ENCODE assay signal across 8 cellular contexts in genomic region chr9:127971357-127972315, GRCh38. TPM values are rescaled to one million over a fixed set of nuclear protein-coding genes. Genes with fewer than 3 reads are reported as not detected.
DNase-seq lines count a peak whose midpoint lies in the region; ATAC-seq and TF ChIP-seq lines count a peak whose summit lies in the region.

No MANE protein-coding gene starts in this region.

- H2AFZ ChIP-seq in KMS-11 (ENCODE audit: low read depth) = no peak overlapping the region

- POLR2A ChIA-PET in naive thymus-derived CD4-positive, alpha-beta T cell (lab: Charles Lee) = interaction anchor here (0.6 to 61.3 kb wide), 6 partner anchors 4 to 100 kb away, joined by 3 to 1719 read pairs (median 758); partner anchors contain the start of genes DPM2, EEIG1 and SLC25A25

- no peaks in the 10 kb centered on the region for H3K27me3 ChIP-seq in DOHH2 (ENCODE audit: control insufficient read depth, low read length)
- no peaks in the 10 kb centered on the region for H3K27me3 ChIP-seq in KMS-11 (ENCODE audit: insufficient read depth, low read depth)
- H3K27me3 ChIP-seq in body of pancreas = no peaks in the 10 kb centered on the region
- H3K27me3 ChIP-seq in naive thymus-derived CD4-positive, alpha-beta T cell (ENCODE audit: control insufficient read depth in 2 of 2, insufficient read depth in 2 of 2, low read length in 2 of 2) = no peaks in the 10 kb centered on the region

- H3F3A ChIP-seq in DOHH2 (ENCODE audit: control insufficient read depth, insufficient read depth) = peaks cover 10% of the 10 kb centered on the region

- in situ Hi-C loops in G401 (cut with HindIII; ENCODE audit: low sequenced_read_pairs) = no loop called here

- H3K27ac Mint-ChIP-seq in naive thymus-derived CD4-positive, alpha-beta T cell = peak overlapping the region; percentile 93 to 99 (median 97)

- peak in 2 of 4 donors; percentile 32 to 37 for DNase-seq in body of pancreas
- DNase-seq in naive thymus-derived CD4-positive, alpha-beta T cell = peak in 3 of 9 donors; percentile 12 to 39 (median 27)
- DNase-seq in G401 (ENCODE audit: low spot score) = no peak
- no peak for DNase-seq in stimulated activated CD4-positive, alpha-beta T cell treated with anti-CD3 and anti-CD28 coated beads, Interleukin-4, amount 100 ng/mL, for 1 hour

- no peak for ATAC-seq in body of pancreas
- peak; percentile 37 for ATAC-seq in naive thymus-derived CD4-positive, alpha-beta T cell
- ATAC-seq in GM18873 (IDR thresholded peaks at IDR 0.05; ENCODE audit: low FRiP score, unreplicated experiment) = no peak
- ATAC-seq in GM19463 (IDR thresholded peaks at IDR 0.05; ENCODE audit: unreplicated experiment) = no peak

- peaks cover 4 to 70% (median 38%) of the 10 kb centered on the region in 5 donors for H3K36me3 Mint-ChIP-seq in naive thymus-derived CD4-positive, alpha-beta T cell

- no peak for TF ChIP-seq CTCF in DOHH2 (IDR thresholded peaks at IDR 0.05; ENCODE audit: low read depth, low read length, poor library complexity, severe bottlenecking)
- no peak for TF ChIP-seq CTCF in KMS-11 (conservative IDR thresholded peaks at IDR 0.05; ENCODE audit: low read depth, low read length)
- no peak for TF ChIP-seq CTCF in body of pancreas (IDR thresholded peaks at IDR 0.05)

- no peaks in the 10 kb centered on the region for H3K9me2 ChIP-seq in DOHH2 (replicated peaks; ENCODE audit: control insufficient read depth, low read length)

- CTCF ChIA-PET in naive thymus-derived CD4-positive, alpha-beta T cell (lab: Charles Lee) = interaction anchor here (0.6 to 16.4 kb wide), 6 partner anchors 10 to 57 kb away, joined by 3 to 262 read pairs (median 6); no protein-coding TSS in a partner anchor

- TF ChIP-seq POLR2A in body of pancreas (IDR thresholded peaks at IDR 0.05) = no peak

- peak overlapping the region; percentile 89 to 99 (median 96) for H3K4me3 Mint-ChIP-seq in naive thymus-derived CD4-positive, alpha-beta T cell

- H3K27ac ChIP-seq in DOHH2 (ENCODE audit: low read depth, low read length) = peak overlapping the region; percentile 83
- H3K27ac ChIP-seq in KMS-11 = peak overlapping the region; percentile 82
- peak overlapping the region in 3 of 4 donors; percentile 83 to 97 (median 94) for H3K27ac ChIP-seq in body of pancreas
- H3K27ac ChIP-seq in naive thymus-derived CD4-positive, alpha-beta T cell (ENCODE audit: low read depth, low read length) = peak overlapping the region; percentile 84

- H3K36me3 ChIP-seq in DOHH2 (ENCODE audit: control insufficient read depth, low read length) (peaks cover 86% of the 10 kb centered on the region), KMS-11 (ENCODE audit: insufficient read depth) (no peaks in the 10 kb centered on the region), body of pancreas (replicated peaks in 1 of 2; ENCODE audit: insufficient read depth in 1 of 2, low read depth in 2 of 2) (no peaks in the 10 kb centered on the region)
- H3K36me3 ChIP-seq in naive thymus-derived CD4-positive, alpha-beta T cell (ENCODE audit: control insufficient read depth in 2 of 3, insufficient read depth in 3 of 3, low read length in 3 of 3) = peaks cover 0 to 46% (median 0%) of the 10 kb centered on the region in 3 experiments

- H3K4me3 ChIP-seq in DOHH2 (ENCODE audit: low read length) = peak overlapping the region; percentile 95
- H3K4me3 ChIP-seq in KMS-11 (IDR thresholded peaks at IDR 0.05; ENCODE audit: insufficient read depth, low read depth, low read length) = no peak overlapping the region
- no peak overlapping the region for H3K4me3 ChIP-seq in body of pancreas
- H3K4me3 ChIP-seq in naive thymus-derived CD4-positive, alpha-beta T cell (ENCODE audit: low read length) = peak overlapping the region; percentile 93

- H3K9ac ChIP-seq in KMS-11 = peak overlapping the region; percentile 44; the same call in 1 of the 2 replicates

- 42 to 60% methylated on average over 2 to 22 of the region's 22 CpGs for WGBS in body of pancreas, 2 donors

- no peaks in the 10 kb centered on the region for H3K9me3 Mint-ChIP-seq in naive thymus-derived CD4-positive, alpha-beta T cell

- H3K9me3 ChIP-seq in DOHH2 (ENCODE audit: control insufficient read depth, insufficient read depth, low read length) (no peaks in the 10 kb centered on the region), body of pancreas (no peaks in the 10 kb centered on the region)
- H3K9me3 ChIP-seq in naive thymus-derived CD4-positive, alpha-beta T cell (ENCODE audit: control insufficient read depth in 2 of 3, low read length in 3 of 3) = no peaks in the 10 kb centered on the region

- peaks cover 77% of the 10 kb centered on the region for H4K20me1 ChIP-seq in DOHH2 (ENCODE audit: control insufficient read depth, insufficient read depth, low read depth, low read length)
- no peaks in the 10 kb centered on the region for H4K20me1 ChIP-seq in KMS-11 (ENCODE audit: insufficient read depth)

- H3K4me1 ChIP-seq in DOHH2 (ENCODE audit: control insufficient read depth, low read length) = peaks cover 100% of the 10 kb centered on the region
- peaks cover 93% of the 10 kb centered on the region for H3K4me1 ChIP-seq in KMS-11 (ENCODE audit: low read depth, poor library complexity, severe bottlenecking)
- peaks cover 99% of the 10 kb centered on the region for H3K4me1 ChIP-seq in body of pancreas
- H3K4me1 ChIP-seq in naive thymus-derived CD4-positive, alpha-beta T cell (ENCODE audit: control insufficient read depth in 2 of 2, insufficient read depth in 2 of 2, low read length in 2 of 2) = peaks cover 52 to 96% of the 10 kb centered on the region in 2 donors

- H3K79me2 ChIP-seq in DOHH2 (ENCODE audit: control insufficient read depth, low read length) (peaks cover 100% of the 10 kb centered on the region), KMS-11 (ENCODE audit: insufficient read depth, low read depth) (peaks cover 73% of the 10 kb centered on the region)

- H3K4me2 ChIP-seq in DOHH2 (ENCODE audit: low read length) (peak overlapping the region; percentile 92), KMS-11 (peak overlapping the region; percentile 88)

- intact Hi-C loops in body of pancreas (cut with DNase I) = no loop called here
- intact Hi-C loops in naive thymus-derived CD4-positive, alpha-beta T cell (cut with micrococcal nuclease) = loop anchor here (1.0 to 5.0 kb wide), 6 partner anchors 10 to 157 kb away; no protein-coding TSS in a partner anchor

- no peaks in the 10 kb centered on the region for H3K27me3 Mint-ChIP-seq in naive thymus-derived CD4-positive, alpha-beta T cell

- H3K4me1 Mint-ChIP-seq in naive thymus-derived CD4-positive, alpha-beta T cell = peaks cover 76 to 96% (median 88%) of the 10 kb centered on the region in 7 donors

RNA-seq across cellular contexts. Expression of gene EEIG1, which starts 9.2 kb away (rescaled TPM):
- 10 to 100 TPM; 41.9 to 42.0 TPM for total RNA-seq in body of pancreas
- 100 to 1,000 TPM; 252 to 664 (median 347) TPM for total RNA-seq in naive thymus-derived CD4-positive, alpha-beta T cell
- 100 to 1,000 TPM; 124 to 297 TPM for polyA plus RNA-seq in naive thymus-derived CD4-positive, alpha-beta T cell
- total RNA-seq in G401 (2014; rRNA removed; shearing (Covaris generic)) = 12.4 and 18.6 TPM in 2 replicates

RNA-seq across cellular contexts. Expression of gene DPM2, which starts 34.0 kb away (rescaled TPM):
- total RNA-seq in body of pancreas = 10 to 100 TPM; 23.3 to 39.9 TPM
- 10 to 100 TPM; 29.1 to 84.4 (median 56.8) TPM for total RNA-seq in naive thymus-derived CD4-positive, alpha-beta T cell
- polyA plus RNA-seq in naive thymus-derived CD4-positive, alpha-beta T cell = 10 to 100 TPM; 29.3 to 39.5 TPM
- total RNA-seq in G401 (2014; rRNA removed; shearing (Covaris generic)) = 17.1 and 39.0 TPM in 2 replicates

RNA-seq across cellular contexts. Expression of gene PIP5KL1, which starts 41.1 kb away (rescaled TPM):
- total RNA-seq in body of pancreas = 1 to 10 TPM; 1.3 to 2.6 TPM
- total RNA-seq in naive thymus-derived CD4-positive, alpha-beta T cell = 1 to 10 TPM; 1.4 to 2.9 (median 2.1) TPM
- polyA plus RNA-seq in naive thymus-derived CD4-positive, alpha-beta T cell = under 1 TPM in 1 of 2 donors, not detected in 1; 0.17 TPM
- total RNA-seq in G401 (2014; rRNA removed; shearing (Covaris generic)) = 0.68 and 23.4 TPM in 2 replicates

RNA-seq across cellular contexts. Expression of gene ST6GALNAC4, which starts 54.8 kb away (rescaled TPM):
- total RNA-seq in body of pancreas = 10 to 100 TPM; 36.6 to 63.8 TPM
- total RNA-seq in naive thymus-derived CD4-positive, alpha-beta T cell = 10 to 100 TPM; 28.0 to 51.0 (median 36.1) TPM
- polyA plus RNA-seq in naive thymus-derived CD4-positive, alpha-beta T cell = 10 to 100 TPM; 20.0 to 21.7 TPM
- total RNA-seq in G401 (2014; rRNA removed; shearing (Covaris generic)) = 31.9 and 32.8 TPM in 2 replicates

Comparison
In these comparisons a context has a peak if more than half of its experiments do, and no peak if none do; other contexts are left out.
1. H3K4me3 ChIP-seq: peak in DOHH2 (single experiment) and naive thymus-derived CD4-positive, alpha-beta T cell (single experiment); none in KMS-11 (single experiment) and body of pancreas (0 of 2).
2. RNA of gene EEIG1, which starts 9.2 kb away (total RNA-seq): 252 to 664 TPM in naive thymus-derived CD4-positive, alpha-beta T cell; 41.9 to 42.0 TPM in body of pancreas and 12.4 to 18.6 TPM in G401; every median in the first group is over 4 times any median in the second.
3. Peak in every context shown above with its lines, with median percentiles within 50 percentile points of each other: H3K27ac ChIP-seq.